Comparison of ENCODE assay signal across 20 cellular contexts in genomic region chr10:3421537-3422257, GRCh38.
A peak's percentile ranks its signal among the peaks of the same experiment; 100 is the strongest.
DNase-seq lines count a peak whose midpoint lies in the region; ATAC-seq and TF ChIP-seq lines count a peak whose summit lies in the region.
"Had no signal": no experiment of that assay in that cellular context is flagged by ENCODE, and none has a peak within 500 bp of the region (broad histone marks: within the 10 kb centered on the region; RNA-seq: fewer than 3 reads in every experiment).

No MANE protein-coding gene starts in this region.

- 85% methylated on average over 10 of the region's 16 CpGs for WGBS in SK-N-SH (ENCODE audit: low lambda C conversion rate)

- TF ChIP-seq RAD21 in SK-N-SH (IDR thresholded peaks at IDR 0.05; ENCODE audit: low read length): no peak

- peaks cover 7% of the 10 kb centered on the region for H3K27me3 Mint-ChIP-seq in activated CD4-positive, alpha-beta T cell treated with anti-CD3 and anti-CD28 coated beads for 36 hours
- no peaks in the 10 kb centered on the region for H3K27me3 Mint-ChIP-seq in activated T-helper 17 cell treated with anti-CD3 and anti-CD28 coated beads, Interleukin-2, amount 50 U/mL, for 72 hours

- peak; percentile 48 for ATAC-seq in activated CD4-positive, alpha-beta T cell treated with anti-CD3 and anti-CD28 coated beads for 36 hours
- ATAC-seq in GM18867 (IDR thresholded peaks at IDR 0.05; ENCODE audit: unreplicated experiment): peak; percentile 49
- ATAC-seq in activated T-helper 17 cell treated with anti-CD3 and anti-CD28 coated beads, Interleukin-2, amount 50 U/mL, for 72 hours (replicated peaks): peak; percentile 76
- ATAC-seq in HG02973 (IDR thresholded peaks at IDR 0.05; ENCODE audit: unreplicated experiment): no peak
- ATAC-seq: left lung, SK-N-SH treated with all-trans-retinoic acid at 6 μM for 48 hours had no signal

- H3K9ac ChIP-seq in SK-N-SH: no peak overlapping the region

- TF ChIP-seq CTCF in osteoblast (IDR thresholded peaks at IDR 0.05; ENCODE audit: extremely low read depth, low read depth, low read length) (no peak), SK-N-SH (IDR thresholded peaks at IDR 0.05) (no peak)

- H3K9me2 ChIP-seq in SK-N-SH: no peaks in the 10 kb centered on the region

- H3K4me1 ChIP-seq in osteoblast (ENCODE audit: insufficient read depth, low read length) (peaks cover 9% of the 10 kb centered on the region), SK-N-SH (ENCODE audit: control insufficient read depth in 1 of 2, insufficient read depth in 2 of 2, low read depth in 1 of 2, low read length in 1 of 2) (peaks cover 15 to 30% of the 10 kb centered on the region in 2 experiments; a peak in 3 of 4 replicates)
- H3K4me1 ChIP-seq: HAP-1 had no signal

- POLR2A ChIA-PET in activated CD4-positive, alpha-beta T cell treated with anti-CD3 and anti-CD28 coated beads for 36 hours (lab: Charles Lee): interaction anchor here (0.6 to 0.7 kb wide), 2 partner anchors 126 to 169 kb away, joined by 4 to 9 read pairs; no protein-coding TSS in a partner anchor
- POLR2A ChIA-PET in SK-N-SH (lab: Yijun Ruan, JAX): no interaction called here

- H3K4me2 ChIP-seq in osteoblast (ENCODE audit: insufficient read depth, low read length): no peak overlapping the region
- no peak overlapping the region for H3K4me2 ChIP-seq in SK-N-SH

- H3K9me3 ChIP-seq in osteoblast (ENCODE audit: low read depth, low read length) (no peaks in the 10 kb centered on the region), SK-N-SH (no peaks in the 10 kb centered on the region)
- H3K9me3 ChIP-seq: BE2C, HAP-1, left lung, tibial nerve had no signal

- DNase-seq in activated CD4-positive, alpha-beta T cell treated with anti-CD3 and anti-CD28 coated beads for 36 hours: peak; percentile 27
- no peak for DNase-seq in activated CD4-positive, alpha-beta T cell treated with anti-CD3 and anti-CD28 coated beads, Interleukin-2, amount 50 U/mL, for 1 hour
- peak; percentile 58 for DNase-seq in osteoblast (ENCODE audit: insufficient read length, low spot score, missing footprints)
- DNase-seq in HUDEP-2 (lab: John Stamatoyannopoulos, UW; ENCODE audit: unreplicated experiment in 76 of 76): no peak
- no peak for DNase-seq in SK-N-SH
- DNase-seq: BE2C, caudate nucleus, dermis blood vessel endothelial cell, DMS79 treated with DMSO at 0.1 percent for 48 hours, hypothalamus, NCI-H1092 treated with DMSO at 0.1 percent for 48 hours, NCI-H187, nucleus accumbens had no signal

- no peak for TF ChIP-seq EP300 in SK-N-SH (IDR thresholded peaks at IDR 0.05; ENCODE audit: borderline replicate concordance in 1 of 2, low read depth in 1 of 2, low read length in 1 of 2)

- peaks cover 35% of the 10 kb centered on the region for H3K4me1 Mint-ChIP-seq in activated CD4-positive, alpha-beta T cell treated with anti-CD3 and anti-CD28 coated beads for 36 hours
- peaks cover 22% of the 10 kb centered on the region for H3K4me1 Mint-ChIP-seq in activated T-helper 17 cell treated with anti-CD3 and anti-CD28 coated beads, Interleukin-2, amount 50 U/mL, for 72 hours

- H3K27ac ChIP-seq in osteoblast (ENCODE audit: low read depth, low read length): no peak overlapping the region
- no peak overlapping the region for H3K27ac ChIP-seq in SK-N-SH (ENCODE audit: low read depth in 2 of 2, low read length in 1 of 2)
- H3K27ac ChIP-seq: left lung, tibial nerve had no signal

- no peaks in the 10 kb centered on the region for H3K9me3 Mint-ChIP-seq in activated CD4-positive, alpha-beta T cell treated with anti-CD3 and anti-CD28 coated beads for 36 hours (ENCODE audit: low read depth)
- H3K9me3 Mint-ChIP-seq in activated T-helper 17 cell treated with anti-CD3 and anti-CD28 coated beads, Interleukin-2, amount 50 U/mL, for 72 hours: no peaks in the 10 kb centered on the region

- no peak overlapping the region for H3K27ac Mint-ChIP-seq in activated CD4-positive, alpha-beta T cell treated with anti-CD3 and anti-CD28 coated beads for 36 hours
- peak overlapping the region; percentile 39 for H3K27ac Mint-ChIP-seq in activated T-helper 17 cell treated with anti-CD3 and anti-CD28 coated beads, Interleukin-2, amount 50 U/mL, for 72 hours

- no peaks in the 10 kb centered on the region for H4K20me1 ChIP-seq in osteoblast (ENCODE audit: insufficient read depth, low read length)
- no peaks in the 10 kb centered on the region for H4K20me1 ChIP-seq in SK-N-SH (ENCODE audit: insufficient read depth)

- CTCF ChIA-PET in activated CD4-positive, alpha-beta T cell treated with anti-CD3 and anti-CD28 coated beads for 36 hours (lab: Charles Lee): interaction anchor here (0.5 to 1.0 kb wide), 2 partner anchors 26 to 183 kb away, joined by 3 to 5 read pairs; no protein-coding TSS in a partner anchor
- CTCF ChIA-PET in SK-N-SH (lab: Yijun Ruan, JAX): interaction anchor here (0.6 to 1.0 kb wide), 2 partner anchors 176 to 663 kb away, joined by 3 read pairs; no protein-coding TSS in a partner anchor

- H3K4me3 ChIP-seq in osteoblast (ENCODE audit: insufficient read depth, low read length) (no peak overlapping the region), SK-N-SH (ENCODE audit: low read depth in 2 of 2, low read length in 1 of 2) (no peak overlapping the region)
- H3K4me3 ChIP-seq: HAP-1, left lung, tibial nerve had no signal

- intact Hi-C loops in activated CD4-positive, alpha-beta T cell treated with anti-CD3 and anti-CD28 coated beads for 36 hours (cut with DNase I, micrococcal nuclease): no loop called here

- peaks cover 19% of the 10 kb centered on the region for H3F3A ChIP-seq in SK-N-SH (replicated peaks; ENCODE audit: insufficient read depth)

- H3K27me3 ChIP-seq in osteoblast (ENCODE audit: insufficient read depth, low read length) (peaks cover 7% of the 10 kb centered on the region), SK-N-SH (ENCODE audit: insufficient read depth) (no peaks in the 10 kb centered on the region)
- H3K27me3 ChIP-seq: BE2C, left lung, tibial nerve had no signal

- H2AFZ ChIP-seq in osteoblast (ENCODE audit: low read length) (no peak overlapping the region), SK-N-SH (ENCODE audit: low read depth) (no peak overlapping the region)

- H3K4me3 Mint-ChIP-seq in activated CD4-positive, alpha-beta T cell treated with anti-CD3 and anti-CD28 coated beads for 36 hours: no peak overlapping the region
- H3K4me3 Mint-ChIP-seq in activated T-helper 17 cell treated with anti-CD3 and anti-CD28 coated beads, Interleukin-2, amount 50 U/mL, for 72 hours: peak overlapping the region; percentile 44

- H3K36me3 Mint-ChIP-seq in activated CD4-positive, alpha-beta T cell treated with anti-CD3 and anti-CD28 coated beads for 36 hours (ENCODE audit: low read depth): no peaks in the 10 kb centered on the region
- no peaks in the 10 kb centered on the region for H3K36me3 Mint-ChIP-seq in activated T-helper 17 cell treated with anti-CD3 and anti-CD28 coated beads, Interleukin-2, amount 50 U/mL, for 72 hours (ENCODE audit: low read depth)

- no peaks in the 10 kb centered on the region for H3K79me2 ChIP-seq in osteoblast (ENCODE audit: insufficient read depth, low read length)
- H3K79me2 ChIP-seq in SK-N-SH (ENCODE audit: insufficient read depth): no peaks in the 10 kb centered on the region

- H3K36me3 ChIP-seq in osteoblast (ENCODE audit: insufficient read depth, low read length) (no peaks in the 10 kb centered on the region), SK-N-SH (replicated peaks in 1 of 2; ENCODE audit: control insufficient read depth in 1 of 2, insufficient read depth in 2 of 2, low read length in 1 of 2) (no peaks in the 10 kb centered on the region)
- H3K36me3 ChIP-seq: BE2C, HAP-1, left lung, tibial nerve had no signal

TF ChIP-seq in SK-N-SH, 30 proteins besides CTCF, POLR2A, EP300 and RAD21 (continues in another document):
- TF ChIP-seq RCOR1 (IDR thresholded peaks at IDR 0.05; ENCODE audit: low read length): no peak
- TF ChIP-seq SMC3 (IDR thresholded peaks at IDR 0.05; ENCODE audit: low read depth, low read length): no peak
- no peak for TF ChIP-seq USF1 (IDR thresholded peaks at IDR 0.05; ENCODE audit: borderline replicate concordance, low read depth)
- TF ChIP-seq FOXM1 (IDR thresholded peaks at IDR 0.05; ENCODE audit: low read depth): no peak
- TF ChIP-seq NRF1 (IDR thresholded peaks at IDR 0.05; ENCODE audit: low read depth, low read length): no peak
- no peak for TF ChIP-seq IRF3 (IDR thresholded peaks at IDR 0.05; ENCODE audit: low read depth, low read length)
- TF ChIP-seq FOXJ3 (CRISPR knock-in tag; IDR thresholded peaks at IDR 0.05): no peak
- TF ChIP-seq SIN3A (IDR thresholded peaks at IDR 0.05; ENCODE audit: borderline replicate concordance, low read depth, low read length): no peak
- TF ChIP-seq USF2 (IDR thresholded peaks at IDR 0.05; ENCODE audit: borderline replicate concordance, low read depth, low read length): no peak
- TF ChIP-seq ELF1 (IDR thresholded peaks at IDR 0.05): no peak
- TF ChIP-seq TCF12 (IDR thresholded peaks at IDR 0.05): no peak

Comparison
In these comparisons a context has a peak if more than half of its experiments do, and no peak if none do; other contexts are left out.
1. DNase-seq: peak in activated CD4-positive, alpha-beta T cell treated with anti-CD3 and anti-CD28 coated beads for 36 hours (single experiment) and osteoblast (single experiment); none in activated CD4-positive, alpha-beta T cell treated with anti-CD3 and anti-CD28 coated beads, Interleukin-2, amount 50 U/mL, for 1 hour (single experiment), HUDEP-2 (0 of 76) and SK-N-SH (single experiment).